ENCODE assay signal across 8 cellular contexts in the genomic region with DNA sequence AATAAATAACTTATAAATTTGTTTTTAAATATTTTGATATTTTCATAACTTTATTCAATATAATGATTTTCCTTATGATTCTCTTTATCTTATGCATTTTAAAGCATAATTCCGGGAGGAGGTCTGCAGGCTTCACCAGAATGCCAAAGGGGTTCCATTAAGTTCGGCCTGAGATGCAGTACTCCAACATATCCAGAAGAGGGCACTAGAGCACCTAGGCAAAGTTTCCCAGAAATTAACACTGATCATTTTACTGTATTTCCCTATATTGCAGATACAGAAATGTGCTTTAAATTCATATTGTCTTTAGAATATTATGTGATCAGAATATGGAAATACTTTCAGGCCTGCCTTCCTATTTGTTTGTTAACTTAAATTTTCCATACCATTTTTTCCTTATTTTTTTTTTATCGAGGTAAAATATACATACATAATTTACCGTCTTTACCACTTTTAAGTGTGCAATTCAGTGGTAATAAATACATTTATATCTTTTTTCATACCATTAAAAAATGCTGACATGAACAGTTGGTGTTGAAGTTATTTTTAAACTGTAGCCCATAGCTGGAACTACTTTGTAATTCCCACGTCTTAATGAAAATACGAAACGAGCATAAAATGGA. TPM values are rescaled to one million over a fixed set of nuclear protein-coding genes. Genes with fewer than 3 reads are reported as not detected.
DNase-seq lines count a peak whose midpoint lies in the region; ATAC-seq and TF ChIP-seq lines count a peak whose summit lies in the region.

No MANE protein-coding gene starts in this region.

- no peak overlapping the region for H3K27ac ChIP-seq in SK-N-MC
- H3K27ac ChIP-seq in liver (ENCODE audit: low read depth in 1 of 2, low read length in 2 of 2): no peak overlapping the region
- no peak overlapping the region for H3K27ac ChIP-seq in tibial nerve

- H3K4me1 ChIP-seq in Loucy (ENCODE audit: insufficient read depth, low read length, poor library complexity, severe bottlenecking) (no peaks in the 10 kb centered on the region), liver (ENCODE audit: control insufficient read depth in 4 of 4, insufficient read depth in 4 of 4, low read length in 3 of 4) (no peaks in the 10 kb centered on the region), tibial nerve (no peaks in the 10 kb centered on the region)

- H3K4me3 ChIP-seq in Loucy (ENCODE audit: low read length, poor library complexity, severe bottlenecking): no peak overlapping the region
- no peak overlapping the region; the same call in 1 of the 2 replicates for H3K4me3 ChIP-seq in SK-N-MC
- no peak overlapping the region for H3K4me3 ChIP-seq in liver (ENCODE audit: low read depth in 1 of 3, low read length in 3 of 3)
- H3K4me3 ChIP-seq in tibial nerve: no peak overlapping the region

- peak; percentile 52 for DNase-seq in activated T-cell treated with anti-CD3 and anti-CD28 coated beads, Interleukin-2, amount 50 U/mL, for 4 hours
- DNase-seq in activated T-cell treated with anti-CD3 and anti-CD28 coated beads, Interleukin-2, amount 50 U/mL, for 1 hour: no peak
- peak; percentile 59 for DNase-seq in SK-N-MC (ENCODE audit: low read depth, low spot score)
- DNase-seq in cerebellum (ENCODE audit: low spot score): peak; percentile 53
- DNase-seq in tibial nerve (ENCODE audit: low spot score in 2 of 2): peak in 1 of 2 donors; percentile 68
- DNase-seq in NCI-H226: no peak

- H3K36me3 ChIP-seq in Loucy (ENCODE audit: insufficient read depth, low read length) (no peaks in the 10 kb centered on the region), SK-N-MC (ENCODE audit: insufficient read depth, low read length) (no peaks in the 10 kb centered on the region), liver (ENCODE audit: control insufficient read depth in 4 of 4, insufficient read depth in 3 of 4, low read depth in 1 of 4, low read length in 3 of 4) (no peaks in the 10 kb centered on the region), tibial nerve (no peaks in the 10 kb centered on the region)

- no peaks in the 10 kb centered on the region for H3K9me3 Mint-ChIP-seq in activated T-cell treated with anti-CD3 and anti-CD28 coated beads, Interleukin-2, amount 50 U/mL, for 4 hours

- peaks cover 5% of the 10 kb centered on the region for H3K4me1 Mint-ChIP-seq in activated T-cell treated with anti-CD3 and anti-CD28 coated beads, Interleukin-2, amount 50 U/mL, for 4 hours (ENCODE audit: low read depth)

- H3F3A ChIP-seq in Loucy (ENCODE audit: low read depth): no peaks in the 10 kb centered on the region

- no peak overlapping the region for H3K4me3 Mint-ChIP-seq in activated T-cell treated with anti-CD3 and anti-CD28 coated beads, Interleukin-2, amount 50 U/mL, for 4 hours

- ATAC-seq in activated T-cell treated with anti-CD3 and anti-CD28 coated beads, Interleukin-2, amount 50 U/mL, for 4 hours: peak in 1 of 2 donors; percentile 63

- H3K9me2 ChIP-seq in Loucy (replicated peaks; ENCODE audit: low read depth, low read length): no peaks in the 10 kb centered on the region

- TF ChIP-seq RAD21 in liver (IDR thresholded peaks at IDR 0.05): peak; percentile 96 to 97

- TF ChIP-seq EP300 in tibial nerve (IDR thresholded peaks at IDR 0.05): no peak

- no peaks in the 10 kb centered on the region for H3K79me2 ChIP-seq in Loucy (ENCODE audit: insufficient read depth, low read length)

- no peaks in the 10 kb centered on the region for H4K20me1 ChIP-seq in Loucy (ENCODE audit: insufficient read depth, low read length, poor library complexity, severe bottlenecking)

- peak; percentile 87 for TF ChIP-seq CTCF in Loucy (conservative IDR thresholded peaks at IDR 0.05; ENCODE audit: low read length)
- peak; percentile 97 for TF ChIP-seq CTCF in liver (IDR thresholded peaks at IDR 0.05; ENCODE audit: low read depth, low read length, missing input control)
- TF ChIP-seq CTCF in tibial nerve (IDR thresholded peaks at IDR 0.05): peak; percentile 68 to 94 (median 89)

- H3K27me3 Mint-ChIP-seq in activated T-cell treated with anti-CD3 and anti-CD28 coated beads, Interleukin-2, amount 50 U/mL, for 4 hours (ENCODE audit: low read depth): peaks cover 3% of the 10 kb centered on the region

- no peak for TF ChIP-seq POLR2A in tibial nerve (IDR thresholded peaks at IDR 0.05)

- H3K36me3 Mint-ChIP-seq in activated T-cell treated with anti-CD3 and anti-CD28 coated beads, Interleukin-2, amount 50 U/mL, for 4 hours (ENCODE audit: insufficient read depth): no peaks in the 10 kb centered on the region

- H3K9ac ChIP-seq in Loucy (ENCODE audit: low read depth, low read length, poor library complexity, severe bottlenecking) (no peak overlapping the region), SK-N-MC (ENCODE audit: insufficient read length) (no peak overlapping the region), liver (ENCODE audit: low read depth in 1 of 2, low read length in 2 of 2) (no peak overlapping the region)

- H3K4me2 ChIP-seq in Loucy (ENCODE audit: low read depth, low read length, poor library complexity, severe bottlenecking): no peak overlapping the region

- H3K9me3 ChIP-seq in Loucy (ENCODE audit: insufficient read depth, low read depth, low read length) (no peaks in the 10 kb centered on the region), SK-N-MC (ENCODE audit: low read depth, low read length) (no peaks in the 10 kb centered on the region), liver (ENCODE audit: control insufficient read depth in 4 of 4, low read length in 3 of 4) (no peaks in the 10 kb centered on the region), tibial nerve (no peaks in the 10 kb centered on the region)

- 68% methylated on average over 7 of the region's 7 CpGs for WGBS in liver
- 67 to 72% methylated on average over 7 of the region's 7 CpGs for WGBS in tibial nerve, 2 donors

- H3K27me3 ChIP-seq in Loucy (ENCODE audit: insufficient read depth, low read length, poor library complexity, severe bottlenecking) (no peaks in the 10 kb centered on the region), liver (ENCODE audit: control insufficient read depth in 4 of 4, insufficient read depth in 4 of 4, low read length in 3 of 4) (peaks cover 0 to 5% (median 0%) of the 10 kb centered on the region in 4 donors), tibial nerve (no peaks in the 10 kb centered on the region)

- no peak overlapping the region for H2AFZ ChIP-seq in Loucy (ENCODE audit: low read length)

TF ChIP-seq in liver, 16 proteins besides CTCF, POLR2A, EP300 and RAD21:
- TF ChIP-seq HNF4G (IDR thresholded peaks at IDR 0.05) (no peak), TAF1 (conservative IDR thresholded peaks at IDR 0.05) (no peak), SP1 (IDR thresholded peaks at IDR 0.05) (no peak), FOXA1 (IDR thresholded peaks at IDR 0.05) (no peak), JUND (IDR thresholded peaks at IDR 0.05) (no peak), NR2F2 (IDR thresholded peaks at IDR 0.05) (no peak), RXRA (IDR thresholded peaks at IDR 0.05) (no peak), FOXA2 (IDR thresholded peaks at IDR 0.05) (no peak), YY1 (IDR thresholded peaks at IDR 0.05) (no peak), GABPA (IDR thresholded peaks at IDR 0.05 in 1 of 2, conservative IDR thresholded peaks at IDR 0.05 in 1 of 2) (no peak)
- TF ChIP-seq, protein P1, sequence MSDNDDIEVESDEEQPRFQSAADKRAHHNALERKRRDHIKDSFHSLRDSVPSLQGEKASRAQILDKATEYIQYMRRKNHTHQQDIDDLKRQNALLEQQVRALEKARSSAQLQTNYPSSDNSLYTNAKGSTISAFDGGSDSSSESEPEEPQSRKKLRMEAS (IDR thresholded peaks at IDR 0.05): no peak
- TF ChIP-seq, protein P2, sequence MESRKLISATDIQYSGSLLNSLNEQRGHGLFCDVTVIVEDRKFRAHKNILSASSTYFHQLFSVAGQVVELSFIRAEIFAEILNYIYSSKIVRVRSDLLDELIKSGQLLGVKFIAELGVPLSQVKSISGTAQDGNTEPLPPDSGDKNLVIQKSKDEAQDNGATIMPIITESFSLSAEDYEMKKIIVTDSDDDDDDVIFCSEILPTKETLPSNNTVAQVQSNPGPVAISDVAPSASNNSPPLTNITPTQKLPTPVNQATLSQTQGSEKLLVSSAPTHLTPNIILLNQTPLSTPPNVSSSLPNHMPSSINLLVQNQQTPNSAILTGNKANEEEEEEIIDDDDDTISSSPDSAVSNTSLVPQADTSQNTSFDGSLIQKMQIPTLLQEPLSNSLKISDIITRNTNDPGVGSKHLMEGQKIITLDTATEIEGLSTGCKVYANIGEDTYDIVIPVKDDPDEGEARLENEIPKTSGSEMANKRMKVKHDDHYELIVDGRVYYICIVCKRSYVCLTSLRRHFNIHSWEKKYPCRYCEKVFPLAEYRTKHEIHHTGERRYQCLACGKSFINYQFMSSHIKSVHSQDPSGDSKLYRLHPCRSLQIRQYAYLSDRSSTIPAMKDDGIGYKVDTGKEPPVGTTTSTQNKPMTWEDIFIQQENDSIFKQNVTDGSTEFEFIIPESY (IDR thresholded peaks at IDR 0.05): no peak
- TF ChIP-seq, protein P3, sequence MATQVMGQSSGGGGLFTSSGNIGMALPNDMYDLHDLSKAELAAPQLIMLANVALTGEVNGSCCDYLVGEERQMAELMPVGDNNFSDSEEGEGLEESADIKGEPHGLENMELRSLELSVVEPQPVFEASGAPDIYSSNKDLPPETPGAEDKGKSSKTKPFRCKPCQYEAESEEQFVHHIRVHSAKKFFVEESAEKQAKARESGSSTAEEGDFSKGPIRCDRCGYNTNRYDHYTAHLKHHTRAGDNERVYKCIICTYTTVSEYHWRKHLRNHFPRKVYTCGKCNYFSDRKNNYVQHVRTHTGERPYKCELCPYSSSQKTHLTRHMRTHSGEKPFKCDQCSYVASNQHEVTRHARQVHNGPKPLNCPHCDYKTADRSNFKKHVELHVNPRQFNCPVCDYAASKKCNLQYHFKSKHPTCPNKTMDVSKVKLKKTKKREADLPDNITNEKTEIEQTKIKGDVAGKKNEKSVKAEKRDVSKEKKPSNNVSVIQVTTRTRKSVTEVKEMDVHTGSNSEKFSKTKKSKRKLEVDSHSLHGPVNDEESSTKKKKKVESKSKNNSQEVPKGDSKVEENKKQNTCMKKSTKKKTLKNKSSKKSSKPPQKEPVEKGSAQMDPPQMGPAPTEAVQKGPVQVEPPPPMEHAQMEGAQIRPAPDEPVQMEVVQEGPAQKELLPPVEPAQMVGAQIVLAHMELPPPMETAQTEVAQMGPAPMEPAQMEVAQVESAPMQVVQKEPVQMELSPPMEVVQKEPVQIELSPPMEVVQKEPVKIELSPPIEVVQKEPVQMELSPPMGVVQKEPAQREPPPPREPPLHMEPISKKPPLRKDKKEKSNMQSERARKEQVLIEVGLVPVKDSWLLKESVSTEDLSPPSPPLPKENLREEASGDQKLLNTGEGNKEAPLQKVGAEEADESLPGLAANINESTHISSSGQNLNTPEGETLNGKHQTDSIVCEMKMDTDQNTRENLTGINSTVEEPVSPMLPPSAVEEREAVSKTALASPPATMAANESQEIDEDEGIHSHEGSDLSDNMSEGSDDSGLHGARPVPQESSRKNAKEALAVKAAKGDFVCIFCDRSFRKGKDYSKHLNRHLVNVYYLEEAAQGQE (IDR thresholded peaks at IDR 0.05): no peak

RNA-seq across cellular contexts. Expression of a gene that starts 58.9 kb away (rescaled TPM):
- 10 to 100 TPM; 54.5 to 55.8 (median 55.3) TPM for total RNA-seq in activated T-cell treated with anti-CD3 and anti-CD28 coated beads, Interleukin-2, amount 50 U/mL, for 4 hours
- total RNA-seq in cerebellum: 85.4 TPM
- total RNA-seq in liver: 100 to 1,000 TPM; 105 to 112 TPM
- 10 to 100 TPM; 70.2 to 92.9 TPM for polyA plus RNA-seq in liver
- total RNA-seq in tibial nerve: 100 to 1,000 TPM in 1 of 4 donors, 10 to 100 TPM in 3; 67.8 to 110 (median 82.7) TPM

Comparison
In these comparisons a context has a peak if more than half of its experiments do, and no peak if none do; other contexts are left out.
1. DNase-seq: peak in activated T-cell treated with anti-CD3 and anti-CD28 coated beads, Interleukin-2, amount 50 U/mL, for 4 hours (single experiment), SK-N-MC (single experiment) and cerebellum (single experiment); none in activated T-cell treated with anti-CD3 and anti-CD28 coated beads, Interleukin-2, amount 50 U/mL, for 1 hour (single experiment) and NCI-H226 (single experiment).
2. Peak in every context shown above with its lines, with median percentiles within 50 percentile points of each other: CTCF ChIP-seq.